9 cellular contexts compared by ENCODE assay signal in genomic region chr14:50039734-50040400, GRCh38.
DNase-seq lines count a peak whose midpoint lies in the region; ATAC-seq and TF ChIP-seq lines count a peak whose summit lies in the region.
"Had no signal": no experiment of that assay in that cellular context is flagged by ENCODE, and none has a peak within 500 bp of the region (broad histone marks: within the 10 kb centered on the region; RNA-seq: fewer than 3 reads in every experiment).

No MANE protein-coding gene starts in this region.

- intact Hi-C loops in CD14-positive monocyte (cut with micrococcal nuclease), result loop anchor here (1.0 to 10.0 kb wide), 6 partner anchors 21 to 173 kb away; no protein-coding TSS in a partner anchor

- peak overlapping the region; percentile 99 to 100 (median 100) for H3K27ac Mint-ChIP-seq in CD14-positive monocyte

- peak overlapping the region; percentile 59 for H3K4me3 ChIP-seq in Loucy (ENCODE audit: low read length, poor library complexity, severe bottlenecking)
- no peak overlapping the region for H3K4me3 ChIP-seq in astrocyte of the spinal cord (ENCODE audit: low read depth, low read length)
- H3K4me3 ChIP-seq in muscle layer of duodenum (ENCODE audit: low read depth in 1 of 2, low read length in 2 of 2), result no peak overlapping the region
- H3K4me3 ChIP-seq: gastrocnemius medialis had no signal

- no peak for ATAC-seq in HG02973 (IDR thresholded peaks at IDR 0.05; ENCODE audit: unreplicated experiment)
- ATAC-seq: gastrocnemius medialis had no signal

- H3K36me3 ChIP-seq in Loucy (ENCODE audit: insufficient read depth, low read length) (no peaks in the 10 kb centered on the region), muscle layer of duodenum (ENCODE audit: control insufficient read depth in 1 of 2, insufficient read depth in 2 of 2, low read length in 2 of 2) (no peaks in the 10 kb centered on the region)
- H3K36me3 ChIP-seq: gastrocnemius medialis had no signal

- H3K27me3 ChIP-seq in Loucy (ENCODE audit: insufficient read depth, low read length, poor library complexity, severe bottlenecking) (no peaks in the 10 kb centered on the region), muscle layer of duodenum (ENCODE audit: low read depth, low read length) (no peaks in the 10 kb centered on the region)
- H3K27me3 ChIP-seq: gastrocnemius medialis had no signal

- H3K4me3 Mint-ChIP-seq in CD14-positive monocyte, result peak overlapping the region in 1 of 2 donors; percentile 42

- peak overlapping the region; percentile 75 for H3K4me2 ChIP-seq in Loucy (ENCODE audit: low read depth, low read length, poor library complexity, severe bottlenecking)

- H3K9me3 Mint-ChIP-seq in CD14-positive monocyte, result peaks cover 0 to 3% (median 0%) of the 10 kb centered on the region in 7 donors

- peaks cover 10 to 12% of the 10 kb centered on the region in 2 donors for H3K36me3 Mint-ChIP-seq in CD14-positive monocyte

- TF ChIP-seq CTCF in CD14-positive monocyte (IDR thresholded peaks at IDR 0.05) (no peak), Loucy (conservative IDR thresholded peaks at IDR 0.05; ENCODE audit: low read length) (no peak), astrocyte of the spinal cord (IDR thresholded peaks at IDR 0.05; ENCODE audit: low read depth, low read length) (no peak)

- no peaks in the 10 kb centered on the region for H3K9me2 ChIP-seq in Loucy (replicated peaks; ENCODE audit: low read depth, low read length)

- H3K9ac ChIP-seq in Loucy (ENCODE audit: low read depth, low read length, poor library complexity, severe bottlenecking), result peak overlapping the region; percentile 59

- H3K9me3 ChIP-seq in Loucy (ENCODE audit: insufficient read depth, low read depth, low read length) (no peaks in the 10 kb centered on the region), muscle layer of duodenum (ENCODE audit: control insufficient read depth in 1 of 2, low read length in 2 of 2) (no peaks in the 10 kb centered on the region)
- H3K9me3 ChIP-seq: gastrocnemius medialis had no signal

- H4K20me1 ChIP-seq in Loucy (ENCODE audit: insufficient read depth, low read length, poor library complexity, severe bottlenecking), result no peaks in the 10 kb centered on the region

- H3K4me1 Mint-ChIP-seq in CD14-positive monocyte, result peaks cover 56% of the 10 kb centered on the region

- no peaks in the 10 kb centered on the region for H3K79me2 ChIP-seq in Loucy (ENCODE audit: insufficient read depth, low read length)

- peak overlapping the region; percentile 54 for H3K27ac ChIP-seq in muscle layer of duodenum (ENCODE audit: low read length)

- peak; percentile 89 for DNase-seq in CD14-positive monocyte (ENCODE audit: low spot score)
- DNase-seq in astrocyte of the spinal cord (ENCODE audit: low read depth, low spot score), result peak; percentile 45
- no peak for DNase-seq in NCI-H526 treated with DMSO at 0.1 percent for 48 hours (lab: John Stamatoyannopoulos, UW)
- no peak for DNase-seq in cerebellar nuclear complex (lab: John Stamatoyannopoulos, UW)
- no peak for DNase-seq in amygdala (lab: John Stamatoyannopoulos, UW)

- H2AFZ ChIP-seq in Loucy (ENCODE audit: low read length), result peak overlapping the region; percentile 35

- peaks cover 45% of the 10 kb centered on the region for H3K4me1 ChIP-seq in Loucy (ENCODE audit: insufficient read depth, low read length, poor library complexity, severe bottlenecking)
- peaks cover 3 to 15% of the 10 kb centered on the region in 2 donors for H3K4me1 ChIP-seq in muscle layer of duodenum (ENCODE audit: control insufficient read depth in 1 of 2, insufficient read depth in 2 of 2, low read length in 2 of 2)

- H3K27me3 Mint-ChIP-seq in CD14-positive monocyte (ENCODE audit: low read depth in 3 of 3), result peaks cover 0 to 2% (median 0%) of the 10 kb centered on the region in 3 donors

- H3F3A ChIP-seq in Loucy (ENCODE audit: low read depth), result no peaks in the 10 kb centered on the region; the same call in 1 of the 2 replicates

- in situ Hi-C loops in astrocyte of the spinal cord (cut with HindIII; ENCODE audit: low sequenced_read_pairs), result no loop called here

Comparison
In these comparisons a context has a peak if more than half of its experiments do, and no peak if none do; other contexts are left out.
1. DNase-seq: peak in CD14-positive monocyte (single experiment) and astrocyte of the spinal cord (single experiment); none in NCI-H526 treated with DMSO at 0.1 percent for 48 hours (single experiment), cerebellar nuclear complex (0 of 2) and amygdala (0 of 56).